ENCODE assay signal across 7 cellular contexts in the genomic region with DNA sequence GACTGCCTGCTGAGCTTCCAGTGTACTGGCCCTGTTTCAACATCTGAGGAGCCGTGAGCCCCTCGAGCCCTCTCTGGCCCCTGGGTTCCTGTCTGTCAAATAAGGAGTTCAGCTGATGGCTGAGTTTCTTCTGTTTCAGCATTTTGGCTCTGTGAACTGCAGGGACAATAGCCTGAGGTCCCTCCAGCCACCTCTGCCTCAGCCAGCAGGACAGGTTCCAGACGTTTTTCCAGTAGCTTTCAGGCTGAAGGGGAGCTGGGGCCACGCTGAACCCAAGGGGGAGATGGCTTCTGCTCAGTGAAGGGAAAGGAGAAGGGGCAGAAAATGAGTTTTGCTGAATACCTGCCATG. TPM values are rescaled to one million over a fixed set of nuclear protein-coding genes. Genes with fewer than 3 reads are reported as not detected.
A peak's percentile ranks its signal among the peaks of the same experiment; 100 is the strongest.
DNase-seq lines count a peak whose midpoint lies in the region; ATAC-seq, FAIRE-seq and TF ChIP-seq lines count a peak whose summit lies in the region.

No MANE protein-coding gene starts in this region.

- H3K9me3 Mint-ChIP-seq in brain, result no peaks in the 10 kb centered on the region

- H3K27ac Mint-ChIP-seq in brain, result peak overlapping the region in 3 of 5 experiments; percentile 33 to 83 (median 65)

- H3K4me3 ChIP-seq in NB4 (ENCODE audit: low read depth, low read length), result peak overlapping the region; percentile 18
- H3K4me3 ChIP-seq in mesodermal cell (ENCODE audit: extremely low read depth, insufficient read depth, low read length, poor library complexity, severe bottlenecking), result no peak overlapping the region
- H3K4me3 ChIP-seq in testis, result no peak overlapping the region
- no peak overlapping the region for H3K4me3 ChIP-seq in small intestine (ENCODE audit: low read depth in 1 of 2, low read length in 2 of 2)

- H3K36me3 ChIP-seq in mesodermal cell (ENCODE audit: control insufficient read depth, insufficient read depth, low read length), result peaks cover 26% of the 10 kb centered on the region
- no peaks in the 10 kb centered on the region for H3K36me3 ChIP-seq in testis (ENCODE audit: low read depth, missing control alignments)
- no peaks in the 10 kb centered on the region for H3K36me3 ChIP-seq in small intestine (ENCODE audit: control insufficient read depth in 2 of 2, insufficient read depth in 2 of 2, low read length in 2 of 2)

- DNase-seq in NB4 (ENCODE audit: low read depth), result no peak
- no peak for DNase-seq in testis
- no peak for DNase-seq in small intestine

- H3K27me3 ChIP-seq in testis (no peaks in the 10 kb centered on the region), small intestine (ENCODE audit: control insufficient read depth in 2 of 2, insufficient read depth in 2 of 2, low read length in 2 of 2) (no peaks in the 10 kb centered on the region)

- H3K9me3 ChIP-seq in mesodermal cell (ENCODE audit: control insufficient read depth, low read length) (no peaks in the 10 kb centered on the region), testis (no peaks in the 10 kb centered on the region), small intestine (ENCODE audit: control insufficient read depth, low read depth) (no peaks in the 10 kb centered on the region)

- WGBS in mesodermal cell (ENCODE audit: insufficient coverage in 2 of 2), 2 experiments, result 60 to 81% methylated on average over 4 of the region's 4 CpGs
- 28 to 45% methylated on average over 2 to 4 of the region's 4 CpGs for WGBS in testis, 2 donors
- WGBS in small intestine, 3 donors, result 61 to 80% (median 78%) methylated on average over 4 of the region's 4 CpGs

- TF ChIP-seq CTCF in NB4 (IDR thresholded peaks at IDR 0.05; ENCODE audit: low read depth, low read length) (no peak), brain (conservative IDR thresholded peaks at IDR 0.05) (no peak), testis (IDR thresholded peaks at IDR 0.05) (no peak)

- H3K4me3 Mint-ChIP-seq in brain, result peak overlapping the region in 1 of 5 experiments; percentile 18

- FAIRE-seq in small intestine (lab: Jason Lieb, UNC), result no peak

- H3K27me3 Mint-ChIP-seq in brain, result no peaks in the 10 kb centered on the region

- ATAC-seq in GM18907 (IDR thresholded peaks at IDR 0.05; ENCODE audit: unreplicated experiment), result no peak
- no peak for ATAC-seq in HG03280 (IDR thresholded peaks at IDR 0.05; ENCODE audit: unreplicated experiment)

- peaks cover 68% of the 10 kb centered on the region for H3K4me1 Mint-ChIP-seq in brain

- H3K36me3 Mint-ChIP-seq in brain, result no peaks in the 10 kb centered on the region

- peaks cover 26% of the 10 kb centered on the region for H3K4me1 ChIP-seq in mesodermal cell (ENCODE audit: control insufficient read depth, insufficient read depth, low read length, poor library complexity, severe bottlenecking)
- peaks cover 43% of the 10 kb centered on the region for H3K4me1 ChIP-seq in testis
- peaks cover 17 to 22% of the 10 kb centered on the region in 2 donors for H3K4me1 ChIP-seq in small intestine (ENCODE audit: control insufficient read depth in 2 of 2, insufficient read depth in 1 of 2, low read depth in 1 of 2, low read length in 1 of 2)

- peak overlapping the region; percentile 29 for H3K27ac ChIP-seq in mesodermal cell (ENCODE audit: low read depth, low read length, severe bottlenecking)
- H3K27ac ChIP-seq in testis, result peak overlapping the region; percentile 26 to 70
- H3K27ac ChIP-seq in small intestine (ENCODE audit: low read depth in 1 of 2, low read length in 1 of 2), result peak overlapping the region in 1 of 2 donors; percentile 66

- TF ChIP-seq POLR2A in NB4 (IDR thresholded peaks at IDR 0.05; ENCODE audit: extremely low read depth, insufficient read length) (no peak), testis (IDR thresholded peaks at IDR 0.05) (no peak)

- intact Hi-C loops in testis (cut with DNase I; ENCODE audit: low total_unique reads), result no loop called here

RNA-seq across cellular contexts. Expression of gene SLC35F6, which starts 5.4 kb away (rescaled TPM):
- polyA plus RNA-seq in brain (ENCODE audit: insufficient read depth, low read depth, low replicate concordance), result 14.3 TPM
- 16.0 TPM for polyA plus RNA-seq in mesodermal cell (2013, experiment 1 of 2)
- 15.4 TPM for polyA plus RNA-seq in mesodermal cell (2013, experiment 2 of 2)
- total RNA-seq in testis, result 10 to 100 TPM; 40.4 to 42.5 TPM
- 15.5 TPM for polyA plus RNA-seq in testis (ENCODE audit: insufficient read depth, low read depth, low replicate concordance)
- 10 to 100 TPM in 1 of 3 donors, 1 to 10 TPM in 2; 5.8 to 21.3 (median 8.6) TPM for polyA plus RNA-seq in small intestine

RNA-seq across cellular contexts. Expression of gene CENPA, which starts 16.4 kb away (rescaled TPM):
- polyA plus RNA-seq in brain (ENCODE audit: insufficient read depth, low read depth, low replicate concordance) (15.8 TPM), testis (ENCODE audit: insufficient read depth, low read depth, low replicate concordance) (5.8 TPM), small intestine (10 to 100 TPM in 1 of 3 donors, 1 to 10 TPM in 2; 1.4 to 11.6 (median 1.6) TPM)
- 33.6 TPM for polyA plus RNA-seq in mesodermal cell (2013, experiment 1 of 2)
- polyA plus RNA-seq in mesodermal cell (2013, experiment 2 of 2), result 29.0 TPM
- 1 to 10 TPM; 2.8 to 5.0 TPM for total RNA-seq in testis
